ENCODE assay signal across 8 cellular contexts in the genomic region with DNA sequence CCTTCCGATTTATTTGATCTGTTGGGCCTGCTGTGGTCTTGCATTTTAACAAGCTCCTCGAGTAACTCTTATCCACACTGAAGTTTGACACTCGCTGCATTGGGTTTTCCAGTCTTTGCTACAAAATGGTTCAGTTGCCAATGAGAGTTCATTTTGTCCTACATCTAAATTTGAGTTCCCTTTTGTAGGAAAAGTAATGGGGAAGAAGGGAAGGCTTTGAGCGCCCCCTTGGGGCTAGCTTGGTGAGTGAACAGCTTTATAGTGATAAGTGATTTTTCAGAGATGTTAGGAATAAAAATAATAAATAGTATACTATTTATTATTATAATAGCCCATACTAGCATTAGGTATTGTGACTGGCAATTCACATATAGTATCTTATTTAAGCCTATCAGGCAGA.
DNase-seq lines count a peak whose midpoint lies in the region; ATAC-seq and TF ChIP-seq lines count a peak whose summit lies in the region.

No MANE protein-coding gene starts in this region.

- no peaks in the 10 kb centered on the region for H3K27me3 Mint-ChIP-seq in endothelial cell (ENCODE audit: unreplicated experiment)

- H3K9me3 Mint-ChIP-seq in endothelial cell (ENCODE audit: unreplicated experiment), result no peaks in the 10 kb centered on the region

- TF ChIP-seq CTCF in endothelial cell (IDR thresholded peaks at IDR 0.05; ENCODE audit: unreplicated experiment), result peak; percentile 77

- no peak overlapping the region for H3K4me3 Mint-ChIP-seq in endothelial cell (ENCODE audit: unreplicated experiment)

- ATAC-seq in activated CD4-positive, CD25-positive, alpha-beta regulatory T cell treated with anti-CD3 and anti-CD28 coated beads, Interleukin-2, amount 50 U/mL, for 24 hours, result no peak
- no peak for ATAC-seq in stimulated activated naive CD8-positive, alpha-beta T cell treated with anti-CD3 and anti-CD28 coated beads, Interleukin-15, Interleukin-2, amounts not matched to agents 100 U/mL and 50 U/mL, for 24 hours
- no peak for ATAC-seq in GM19328 (IDR thresholded peaks at IDR 0.05; ENCODE audit: unreplicated experiment)

- peak; percentile 44 for DNase-seq in activated CD4-positive, CD25-positive, alpha-beta regulatory T cell treated with anti-CD3 and anti-CD28 coated beads, Interleukin-2, amount 50 U/mL, for 72 hours
- peak; percentile 60 for DNase-seq in NCI-H460 (ENCODE audit: extremely low read depth, low read depth)
- peak; percentile 77 for DNase-seq in activated CD8-positive, alpha-beta memory T cell treated with anti-CD3 and anti-CD28 coated beads for 24 hours
- peak; percentile 74 for DNase-seq in endothelial cell (ENCODE audit: low spot score)
- peak; percentile 70 for DNase-seq in myocyte (ENCODE audit: low read depth)
- peak; percentile 69 for DNase-seq in stimulated activated naive CD8-positive, alpha-beta T cell treated with anti-CD3 and anti-CD28 coated beads, Interleukin-15, Interleukin-2, amounts not matched to agents 100 U/mL and 50 U/mL, for 24 hours

- H3K4me1 Mint-ChIP-seq in endothelial cell (ENCODE audit: unreplicated experiment), result peaks cover 13% of the 10 kb centered on the region

- H3K36me3 Mint-ChIP-seq in endothelial cell (ENCODE audit: low read depth, unreplicated experiment), result no peaks in the 10 kb centered on the region

- H3K27ac Mint-ChIP-seq in endothelial cell (ENCODE audit: unreplicated experiment), result peak overlapping the region; percentile 70
